Comparison of ENCODE assay signal across 21 cellular contexts in the genomic region with DNA sequence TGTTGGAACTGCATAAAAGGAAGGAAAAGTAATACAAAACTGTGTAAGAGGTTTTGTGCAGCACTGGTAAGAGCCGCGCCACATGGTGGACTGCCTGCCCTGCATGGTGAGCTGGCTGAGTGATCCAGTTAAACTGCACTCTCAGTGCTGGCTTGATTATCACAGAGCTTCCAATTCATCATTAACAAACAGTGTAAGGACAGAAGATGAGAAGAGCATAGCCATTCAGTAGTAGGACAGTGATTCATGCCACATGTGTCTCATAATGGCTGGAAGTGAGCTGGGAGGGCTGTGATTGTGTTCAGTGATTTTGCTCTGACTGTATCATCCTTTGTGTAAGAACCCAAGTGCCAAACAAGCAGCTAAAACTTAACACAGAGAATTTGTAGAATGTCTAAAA. TPM values are rescaled to one million over a fixed set of nuclear protein-coding genes. Genes with fewer than 3 reads are reported as not detected.
DNase-seq lines count a peak whose midpoint lies in the region; ATAC-seq, FAIRE-seq and TF ChIP-seq lines count a peak whose summit lies in the region.
"Had no signal": no experiment of that assay in that cellular context is flagged by ENCODE, and none has a peak within 500 bp of the region (broad histone marks: within the 10 kb centered on the region; RNA-seq: fewer than 3 reads in every experiment).

No MANE protein-coding gene starts in this region.

- dilution Hi-C loops in mammary epithelial cell (cut with HindIII; ENCODE audit: low sequenced_read_pairs) = no loop called here

- no peaks in the 10 kb centered on the region for H3K79me2 ChIP-seq in mammary epithelial cell (ENCODE audit: insufficient read depth, low read length)

- ATAC-seq in HG02610 (IDR thresholded peaks at IDR 0.05; ENCODE audit: unreplicated experiment) (no peak), HG02623 (IDR thresholded peaks at IDR 0.05; ENCODE audit: unreplicated experiment) (no peak)
- ATAC-seq: activated CD4-positive, alpha-beta T cell treated with anti-CD3 and anti-CD28 coated beads for 36 hours; effector memory CD8-positive, alpha-beta T cell; pancreas had no signal

- BruUV-seq in mammary epithelial cell (replicated peaks; lab: Mats Ljungman, UMichigan) (no TSS peak), MCF 10A (replicated peaks; lab: Mats Ljungman, UMichigan) (no TSS peak)

- no peak overlapping the region for H3K27ac Mint-ChIP-seq in MCF 10A (ENCODE audit: low read depth, unreplicated experiment)
- H3K27ac Mint-ChIP-seq: activated CD4-positive, alpha-beta T cell treated with anti-CD3 and anti-CD28 coated beads for 36 hours; CD4-positive, alpha-beta memory T cell; effector memory CD8-positive, alpha-beta T cell had no signal

- H3K9me3 Mint-ChIP-seq in MCF 10A (ENCODE audit: unreplicated experiment) = no peaks in the 10 kb centered on the region
- H3K9me3 Mint-ChIP-seq: CD4-positive, alpha-beta memory T cell; effector memory CD8-positive, alpha-beta T cell had no signal

- intact Hi-C loops in mammary epithelial cell (cut with micrococcal nuclease) = no loop called here
- intact Hi-C loops in MCF 10A (cut with micrococcal nuclease) = no loop called here
- intact Hi-C loops in thyroid gland (cut with DNase I) = no loop called here

- no peaks in the 10 kb centered on the region for H3K9me3 ChIP-seq in mammary epithelial cell (replicated peaks; ENCODE audit: insufficient read depth, low read length)
- H3K9me3 ChIP-seq in thyroid gland = no peaks in the 10 kb centered on the region
- H3K9me3 ChIP-seq: pancreas had no signal

- H3K4me1 Mint-ChIP-seq in MCF 10A (ENCODE audit: insufficient read depth, unreplicated experiment) = peaks cover 18% of the 10 kb centered on the region
- H3K4me1 Mint-ChIP-seq: activated CD4-positive, alpha-beta T cell treated with anti-CD3 and anti-CD28 coated beads for 36 hours; CD4-positive, alpha-beta memory T cell had no signal

- H4K20me1 ChIP-seq in mammary epithelial cell (ENCODE audit: insufficient read depth, low read length) = no peaks in the 10 kb centered on the region

- H3K36me3 ChIP-seq in mammary epithelial cell (ENCODE audit: insufficient read depth, low read length) = no peaks in the 10 kb centered on the region
- H3K36me3 ChIP-seq in thyroid gland = no peaks in the 10 kb centered on the region
- H3K36me3 ChIP-seq: pancreas had no signal

- no peak overlapping the region for H3K4me2 ChIP-seq in mammary epithelial cell (ENCODE audit: insufficient read depth, low read depth, low read length)

- H3K9ac ChIP-seq in mammary epithelial cell (ENCODE audit: insufficient read depth, low read length) = no peak overlapping the region

- H3K27me3 ChIP-seq in mammary epithelial cell (ENCODE audit: insufficient read depth, low read length) = no peaks in the 10 kb centered on the region
- H3K27me3 ChIP-seq in thyroid gland = no peaks in the 10 kb centered on the region
- H3K27me3 ChIP-seq: pancreas had no signal

- in situ Hi-C loops in mammary epithelial cell (cut with MboI; ENCODE audit: low sequenced_read_pairs in 2 of 2) = no loop called here

- POLR2A ChIA-PET in MCF 10A (lab: Yijun Ruan, JAX) = interaction anchor here (1.4 to 2.3 kb wide), 4 partner anchors 13 to 83 kb away, joined by 3 to 11 read pairs (median 8); no protein-coding TSS in a partner anchor

- H3K4me3 ChIP-seq in mammary epithelial cell (replicated peaks in 1 of 3; ENCODE audit: insufficient read depth in 1 of 3, low read depth in 2 of 3, low read length in 3 of 3) (no peak overlapping the region), thyroid gland (replicated peaks in 1 of 3) (no peak overlapping the region)
- H3K4me3 ChIP-seq: pancreas, skin epidermis had no signal

- TF ChIP-seq CTCF in mammary epithelial cell (conservative IDR thresholded peaks at IDR 0.05 in 1 of 2, IDR thresholded peaks at IDR 0.05 in 1 of 2; ENCODE audit: extremely low read depth in 1 of 2, insufficient read depth in 1 of 2, low read depth in 1 of 2, low read length in 2 of 2) (no peak), MCF 10A (IDR thresholded peaks at IDR 0.05; ENCODE audit: unreplicated experiment) (no peak), thyroid gland (IDR thresholded peaks at IDR 0.05) (no peak)

- H3K27ac ChIP-seq in mammary epithelial cell (ENCODE audit: insufficient read depth, low read depth, low read length) = no peak overlapping the region
- H3K27ac ChIP-seq in thyroid gland = no peak overlapping the region
- H3K27ac ChIP-seq: 22Rv1, pancreas had no signal

- H3K4me1 ChIP-seq in mammary epithelial cell (ENCODE audit: insufficient read depth, low read length) (no peaks in the 10 kb centered on the region), thyroid gland (no peaks in the 10 kb centered on the region)
- H3K4me1 ChIP-seq: pancreas had no signal

- H3K36me3 Mint-ChIP-seq in MCF 10A (ENCODE audit: insufficient read depth, unreplicated experiment) = no peaks in the 10 kb centered on the region
- H3K36me3 Mint-ChIP-seq: CD4-positive, alpha-beta memory T cell had no signal

- no peak overlapping the region for H2AFZ ChIP-seq in mammary epithelial cell (ENCODE audit: low read depth, low read length)

- CTCF ChIA-PET in mammary epithelial cell (lab: Charles Lee; ENCODE audit: low non-redundant PET) (no interaction called here), MCF 10A (lab: Yijun Ruan, JAX) (interaction anchor here (0.6 to 1.1 kb wide), 2 partner anchors 33 to 40 kb away, joined by 3 read pairs; no protein-coding TSS in a partner anchor)

- no peak overlapping the region for H3K4me3 Mint-ChIP-seq in MCF 10A (ENCODE audit: unreplicated experiment)
- H3K4me3 Mint-ChIP-seq: activated CD4-positive, alpha-beta T cell treated with anti-CD3 and anti-CD28 coated beads for 36 hours; CD4-positive, alpha-beta memory T cell; effector memory CD8-positive, alpha-beta T cell had no signal

- 96% methylated on average over 2 of the region's 2 CpGs for WGBS in mammary epithelial cell (ENCODE audit: low coverage, missing lambda C conversion rate)
- 90 to 92% methylated on average over 2 of the region's 2 CpGs for WGBS in thyroid gland, 2 donors

- H3K27me3 Mint-ChIP-seq in MCF 10A (ENCODE audit: insufficient read depth, unreplicated experiment) = no peaks in the 10 kb centered on the region
- H3K27me3 Mint-ChIP-seq: activated CD4-positive, alpha-beta T cell treated with anti-CD3 and anti-CD28 coated beads for 36 hours; CD4-positive, alpha-beta memory T cell; effector memory CD8-positive, alpha-beta T cell had no signal

- FAIRE-seq in frontal cortex (lab: Jason Lieb, UNC) = no peak
- FAIRE-seq: pancreas had no signal

- DNase-seq in mammary epithelial cell (peak; percentile 51), MCF 10A (ENCODE audit: unreplicated experiment) (no peak), amniotic epithelial cell (ENCODE audit: low read depth) (peak; percentile 27), frontal cortex (ENCODE audit: low spot score in 2 of 2) (peak; percentile 6 to 22), NCI-H524 (lab: John Stamatoyannopoulos, UW) (no peak), thyroid gland (no peak)
- DNase-seq: activated CD4-positive, alpha-beta T cell treated with anti-CD3 and anti-CD28 coated beads for 36 hours; activated CD8-positive, alpha-beta memory T cell treated with anti-CD3 and anti-CD28 coated beads, Interleukin-2, amount 50 U/mL, for 4 hours; activated gamma-delta T cell; CD4-positive, alpha-beta memory T cell; DMS79 treated with DMSO at 0.1 percent for 48 hours; effector memory CD8-positive, alpha-beta T cell; NCI-H2029 treated with DMSO at 0.1 percent for 48 hours; NCI-H510A treated with DMSO at 0.1 percent for 48 hours; pancreas; trophoblast cell had no signal

- TF ChIP-seq POLR2A in thyroid gland (IDR thresholded peaks at IDR 0.05) = no peak

RNA-seq across cellular contexts. Expression of gene ASPN, which starts 14.1 kb away (rescaled TPM):
- total RNA-seq in mammary epithelial cell (under 1 TPM in 1 of 2 donors, not detected in 1; 0.17 TPM), MCF 10A (2022) (0.12 TPM in 1 of 2 replicates, not detected in the other), frontal cortex (5.3 TPM), thyroid gland (10 to 100 TPM in 1 of 4 donors, 1 to 10 TPM in 3; 2.4 to 15.3 (median 7.4) TPM)
- not detected for polyA plus RNA-seq in mammary epithelial cell
- polyA minus RNA-seq in mammary epithelial cell = not detected
- total RNA-seq: activated CD4-positive, alpha-beta T cell treated with anti-CD3 and anti-CD28 coated beads for 36 hours; CD4-positive, alpha-beta memory T cell; glomerular endothelial cell had no signal
- polyA plus RNA-seq: CD4-positive, alpha-beta memory T cell had no signal

RNA-seq across cellular contexts. Expression of gene OMD, which starts 43.9 kb away (rescaled TPM):
- total RNA-seq in mammary epithelial cell (not detected), MCF 10A (2022) (0.61 and 1.4 TPM in 2 replicates), frontal cortex (3.7 TPM), thyroid gland (10 to 100 TPM in 3 of 4 donors, 1 to 10 TPM in 1; 6.0 to 52.4 (median 16.6) TPM)
- polyA plus RNA-seq in mammary epithelial cell = not detected
- not detected for polyA minus RNA-seq in mammary epithelial cell
- total RNA-seq: activated CD4-positive, alpha-beta T cell treated with anti-CD3 and anti-CD28 coated beads for 36 hours; CD4-positive, alpha-beta memory T cell; glomerular endothelial cell had no signal

Comparison
In these comparisons a context has a peak if more than half of its experiments do, and no peak if none do; other contexts are left out.
1. DNase-seq: peak in mammary epithelial cell (single experiment), amniotic epithelial cell (single experiment) and frontal cortex (2 of 2); none in MCF 10A (single experiment), NCI-H524 (0 of 2) and thyroid gland (0 of 2).